30 cellular contexts compared by ENCODE assay signal in the genomic region with DNA sequence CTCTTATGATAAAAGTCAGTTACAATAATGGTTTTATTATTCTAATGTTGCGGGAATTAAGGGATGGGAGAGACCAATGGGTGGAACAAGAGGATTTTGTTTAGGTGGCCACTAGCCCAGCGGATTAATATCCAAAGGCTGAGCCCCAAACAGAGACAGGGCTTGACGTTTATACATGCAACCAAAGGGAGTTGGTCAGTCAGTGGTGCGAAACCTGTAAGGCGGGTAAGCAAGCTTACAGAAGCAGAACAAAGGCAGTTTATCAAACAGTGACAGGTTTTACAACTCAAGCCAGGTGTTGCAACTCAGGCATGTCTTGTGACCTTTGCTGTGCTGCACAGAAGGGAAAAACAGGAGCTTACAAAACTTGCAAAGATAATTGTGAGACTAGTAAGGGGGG.
"Had no signal": no experiment of that assay in that cellular context is flagged by ENCODE, and none has a peak within 500 bp of the region (broad histone marks: within the 10 kb centered on the region; RNA-seq: fewer than 3 reads in every experiment).

No MANE protein-coding gene starts in this region.

- H3K9me3 ChIP-seq: adrenal gland, body of pancreas, colonic mucosa, pancreas, prostate gland had no signal

- H3K36me3 ChIP-seq: adrenal gland, cardiac muscle cell, colonic mucosa, heart left ventricle, left ventricle myocardium inferior, pancreas, prostate gland, suprapubic skin, tibial artery had no signal

- H3K4me1 ChIP-seq: adrenal gland, body of pancreas, colonic mucosa, foreskin keratinocyte, heart left ventricle, left ventricle myocardium inferior, pancreas, prostate gland, suprapubic skin, tibial artery had no signal

- DNase-seq: activated CD4-positive, alpha-beta T cell treated with anti-CD3 and anti-CD28 coated beads for 48 hours; activated CD4-positive, alpha-beta T cell treated with anti-CD3 and anti-CD28 coated beads, Interleukin-2, amount 50 U/mL, for 48 hours; activated CD8-positive, alpha-beta memory T cell treated with anti-CD3 and anti-CD28 coated beads for 24 hours; activated effector memory CD4-positive, alpha-beta T cell treated with anti-CD3 and anti-CD28 coated beads, Interleukin-2, amount 50 U/mL, for 16 hours; activated naive CD4-positive, alpha-beta T cell treated with anti-CD3 and anti-CD28 coated beads for 36 hours; activated naive CD8-positive, alpha-beta T cell treated with anti-CD3 and anti-CD28 coated beads for 36 hours; adrenal gland; aorta; body of pancreas; cerebellar nuclear complex; colonic mucosa; effector CD8-positive, alpha-beta T cell; foreskin keratinocyte; heart left ventricle; hypothalamus; left ventricle myocardium inferior; pancreas; retina; stimulated activated CD4-positive, alpha-beta T cell treated with anti-CD3 and anti-CD28 coated beads, Interleukin-1b, Interleukin-23, amount 100 ng/mL, for 48 hours; stimulated activated CD4-positive, alpha-beta T cell treated with anti-CD3 and anti-CD28 coated beads, Interleukin-4, amount 100 ng/mL, for 4 hours; stimulated activated CD8-positive, alpha-beta memory T cell treated with anti-CD3 and anti-CD28 coated beads, Interleukin-4, amount 100 ng/mL, for 48 hours; stimulated activated naive B cell treated with anti-CD40 and anti-IgM and Interleukin-4, amounts not matched to agents 10 μg/mL and 1 μg/mL and 100 μg/mL, for 72 hours; tibial artery had no signal

- H3K27me3 ChIP-seq: adrenal gland, body of pancreas, cardiac muscle cell, colonic mucosa, foreskin keratinocyte, heart left ventricle, pancreas, suprapubic skin, tibial artery had no signal

- H3K27ac ChIP-seq: adrenal gland, body of pancreas, cardiac muscle cell, colonic mucosa, foreskin keratinocyte, heart left ventricle, left ventricle myocardium inferior, pancreas, prostate gland, skin epidermis, suprapubic skin, tibial artery, VCaP had no signal

- H3K4me3 ChIP-seq: adrenal gland, body of pancreas, cardiac muscle cell, colonic mucosa, heart left ventricle, left ventricle myocardium inferior, pancreas, prostate gland, skin epidermis, suprapubic skin, tibial artery had no signal

- ATAC-seq: activated CD4-positive, CD25-positive, alpha-beta regulatory T cell treated with anti-CD3 and anti-CD28 coated beads, Interleukin-2, amount 50 U/mL, for 24 hours; body of pancreas; foreskin keratinocyte; heart left ventricle; pancreas; sciatic nerve; stimulated activated naive B cell treated with anti-CD40 and anti-IgM and Interleukin-4, amounts not matched to agents 10 μg/mL and 1 μg/mL and 100 μg/mL, for 72 hours had no signal
